ENCODE assay signal across 1 cellular context in genomic region chr20:36728986-36729385, GRCh38.
A peak's percentile ranks its signal among the peaks of the same experiment; 100 is the strongest.
TF ChIP-seq lines count a peak whose summit lies in the region.

No MANE protein-coding gene starts in this region.

TF ChIP-seq in HepG2, 621 proteins besides CTCF, POLR2A, EP300 and RAD21:
- TF ChIP-seq STAG1 (CRISPR knock-in tag; IDR thresholded peaks at IDR 0.05) (peak; percentile 49), ZBTB26 (CRISPR knock-in tag; IDR thresholded peaks at IDR 0.05; ENCODE audit: borderline replicate concordance) (no peak), RCOR2 (CRISPR knock-in tag; IDR thresholded peaks at IDR 0.05) (no peak), TEAD3 (CRISPR knock-in tag; optimal IDR thresholded peaks at IDR 0.05; ENCODE audit: borderline replicate concordance) (peak; percentile 32), MBD4 (IDR thresholded peaks at IDR 0.05; ENCODE audit: borderline replicate concordance, low read length) (no peak), ZNF639 (CRISPR knock-in tag; conservative IDR thresholded peaks at IDR 0.05) (no peak), ZZZ3 (CRISPR knock-in tag; IDR thresholded peaks at IDR 0.05; ENCODE audit: borderline replicate concordance) (no peak)
